ENCODE assay signal across 14 cellular contexts in the genomic region with DNA sequence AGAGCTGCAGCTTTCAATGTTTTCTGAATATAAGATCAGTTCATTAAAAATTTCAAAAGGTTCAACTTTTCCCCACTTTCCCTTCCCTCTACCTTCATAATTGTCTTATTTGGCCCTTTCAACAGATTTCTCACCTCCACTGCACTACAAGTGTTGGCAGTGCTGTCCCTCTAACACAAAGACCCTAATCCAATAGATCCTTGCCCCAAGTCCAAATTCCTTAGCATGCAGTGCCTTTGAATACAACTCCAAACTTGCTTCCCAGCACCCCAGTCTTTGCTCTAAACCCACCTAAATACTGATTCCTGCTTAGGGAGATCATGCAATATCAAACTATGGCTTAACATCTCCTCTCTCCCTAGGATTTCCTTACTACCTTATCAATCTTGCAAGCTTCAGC. TPM values are rescaled to one million over a fixed set of nuclear protein-coding genes. Genes with fewer than 3 reads are reported as not detected.
A peak's percentile ranks its signal among the peaks of the same experiment; 100 is the strongest.
DNase-seq lines count a peak whose midpoint lies in the region; ATAC-seq, FAIRE-seq and TF ChIP-seq lines count a peak whose summit lies in the region.
"Had no signal": no experiment of that assay in that cellular context is flagged by ENCODE, and none has a peak within 500 bp of the region (broad histone marks: within the 10 kb centered on the region; RNA-seq: fewer than 3 reads in every experiment).

No MANE protein-coding gene starts in this region.

- peak; percentile 63 for FAIRE-seq in A549 (lab: Jason Lieb, UNC)
- FAIRE-seq in H54 (lab: Jason Lieb, UNC), result peak; percentile 43

- POLR2A ChIA-PET in A549 (lab: Yijun Ruan, JAX), result no interaction called here

- in situ Hi-C loops in ACHN (cut with HindIII; ENCODE audit: low pct_ligation_motif_present, low pct_unique_long_range_greater_than_20kb, low sequenced_read_pairs), result no loop called here

- H3K27ac Mint-ChIP-seq in endodermal cell (peak overlapping the region; percentile 1), nephron progenitor cell (peak overlapping the region; percentile 23)
- H3K27ac Mint-ChIP-seq: CD4-positive, alpha-beta memory T cell had no signal

- H3K36me3 ChIP-seq in endodermal cell (ENCODE audit: control insufficient read depth, insufficient read depth, low read length) (peaks cover 23% of the 10 kb centered on the region), prostate gland (no peaks in the 10 kb centered on the region)
- H3K36me3 ChIP-seq: BE2C had no signal

- H3K27me3 ChIP-seq in endodermal cell (ENCODE audit: control insufficient read depth, insufficient read depth, low read length, poor library complexity, severe bottlenecking) (no peaks in the 10 kb centered on the region), prostate gland (replicated peaks; ENCODE audit: insufficient read depth) (no peaks in the 10 kb centered on the region)
- H3K27me3 ChIP-seq: BE2C had no signal

- H3K36me3 Mint-ChIP-seq in endodermal cell (ENCODE audit: low read depth), result peaks cover 43% of the 10 kb centered on the region
- H3K36me3 Mint-ChIP-seq in nephron progenitor cell (ENCODE audit: low read depth), result peaks cover 57% of the 10 kb centered on the region
- H3K36me3 Mint-ChIP-seq: CD4-positive, alpha-beta memory T cell had no signal

- H3K9me3 ChIP-seq in A549 (0 out of 3 replicates have a peak, but pooled peaks cover 9% of the 10 kb centered on the region), endodermal cell (ENCODE audit: control insufficient read depth, low read length) (peaks cover 22% of the 10 kb centered on the region), prostate gland (no peaks in the 10 kb centered on the region)
- H3K9me3 ChIP-seq: BE2C had no signal

- TF ChIP-seq EP300 in A549 (IDR thresholded peaks at IDR 0.05), result no peak

- H3K27me3 Mint-ChIP-seq in endodermal cell (ENCODE audit: insufficient read depth) (no peaks in the 10 kb centered on the region), nephron progenitor cell (ENCODE audit: low read depth, poor library complexity) (no peaks in the 10 kb centered on the region)

- no peak for ATAC-seq in A549

- no peak overlapping the region for H3K4me3 Mint-ChIP-seq in endodermal cell
- H3K4me3 Mint-ChIP-seq in nephron progenitor cell, result no peak overlapping the region
- H3K4me3 Mint-ChIP-seq: CD4-positive, alpha-beta memory T cell had no signal

- TF ChIP-seq CTCF in A549 (IDR thresholded peaks at IDR 0.05), result no peak
- TF ChIP-seq CTCF in endodermal cell (conservative IDR thresholded peaks at IDR 0.05), result no peak
- no peak for TF ChIP-seq CTCF in nephron progenitor cell (IDR thresholded peaks at IDR 0.05)
- TF ChIP-seq CTCF in prostate gland (IDR thresholded peaks at IDR 0.05), result no peak

- H3K4me3 ChIP-seq in A549, result no peak overlapping the region
- no peak overlapping the region for H3K4me3 ChIP-seq in endodermal cell (ENCODE audit: low read length)
- H3K4me3 ChIP-seq in prostate gland, result no peak overlapping the region

- H3K4me1 ChIP-seq in A549 (peaks cover 53% of the 10 kb centered on the region), endodermal cell (ENCODE audit: control insufficient read depth, insufficient read depth, low read length) (no peaks in the 10 kb centered on the region), prostate gland (replicated peaks) (no peaks in the 10 kb centered on the region)
- H3K4me1 ChIP-seq: BE2C had no signal

- H3K27ac ChIP-seq in A549 (peak overlapping the region in 1 of 2 experiments; percentile 19; a peak in 1 of 6 replicates), endodermal cell (ENCODE audit: low read depth, low read length) (no peak overlapping the region), prostate gland (no peak overlapping the region)
- H3K27ac ChIP-seq: C4-2B had no signal

- no peak for TF ChIP-seq RAD21 in A549 (conservative IDR thresholded peaks at IDR 0.05 in 1 of 2, IDR thresholded peaks at IDR 0.05 in 1 of 2)

- peaks cover 27% of the 10 kb centered on the region for H3K4me1 Mint-ChIP-seq in endodermal cell
- peaks cover 4% of the 10 kb centered on the region for H3K4me1 Mint-ChIP-seq in nephron progenitor cell
- H3K4me1 Mint-ChIP-seq: CD4-positive, alpha-beta memory T cell had no signal

- H3K9me3 Mint-ChIP-seq in endodermal cell, result peaks cover 35% of the 10 kb centered on the region
- peaks cover 45% of the 10 kb centered on the region for H3K9me3 Mint-ChIP-seq in nephron progenitor cell

- CTCF ChIA-PET in A549 (lab: Yijun Ruan, JAX), result interaction anchor here (0.7 to 1.8 kb wide), 2 partner anchors 86 to 147 kb away, joined by 3 to 5 read pairs; no protein-coding TSS in a partner anchor

- no peak overlapping the region for H3K4me2 ChIP-seq in A549

- DNase-seq in A549 (ENCODE audit: low read depth in 1 of 2, low spot score in 1 of 2) (no peak), H54 (ENCODE audit: insufficient read length, low spot score) (no peak), endodermal cell (no peak), nephron progenitor cell (no peak), ACHN (no peak), prostate gland (ENCODE audit: low spot score) (no peak), DMS79 (lab: John Stamatoyannopoulos, UW) (no peak)
- DNase-seq: BE2C; CD4-positive, alpha-beta memory T cell; COR-L47; GF-D8; H7; IMR-90 had no signal

- intact Hi-C loops in prostate gland (cut with DNase I), result loop anchor here (10.0 kb wide), 1 partner anchor 296 kb away; no protein-coding TSS in a partner anchor

- no peak for TF ChIP-seq POLR2A in A549 (IDR thresholded peaks at IDR 0.05; ENCODE audit: low read length)
- TF ChIP-seq POLR2A in H54 (IDR thresholded peaks at IDR 0.05; ENCODE audit: low read depth, low read length), result no peak
- TF ChIP-seq POLR2A in prostate gland (IDR thresholded peaks at IDR 0.05), result no peak

- H3K9ac ChIP-seq in endodermal cell (ENCODE audit: extremely low read depth, low read length, poor library complexity, severe bottlenecking), result no peak overlapping the region

TF ChIP-seq in A549, 52 proteins besides CTCF, POLR2A, EP300 and RAD21:
- TF ChIP-seq, protein P1, sequence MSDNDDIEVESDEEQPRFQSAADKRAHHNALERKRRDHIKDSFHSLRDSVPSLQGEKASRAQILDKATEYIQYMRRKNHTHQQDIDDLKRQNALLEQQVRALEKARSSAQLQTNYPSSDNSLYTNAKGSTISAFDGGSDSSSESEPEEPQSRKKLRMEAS (IDR thresholded peaks at IDR 0.05), result no peak
- TF ChIP-seq, protein P2, sequence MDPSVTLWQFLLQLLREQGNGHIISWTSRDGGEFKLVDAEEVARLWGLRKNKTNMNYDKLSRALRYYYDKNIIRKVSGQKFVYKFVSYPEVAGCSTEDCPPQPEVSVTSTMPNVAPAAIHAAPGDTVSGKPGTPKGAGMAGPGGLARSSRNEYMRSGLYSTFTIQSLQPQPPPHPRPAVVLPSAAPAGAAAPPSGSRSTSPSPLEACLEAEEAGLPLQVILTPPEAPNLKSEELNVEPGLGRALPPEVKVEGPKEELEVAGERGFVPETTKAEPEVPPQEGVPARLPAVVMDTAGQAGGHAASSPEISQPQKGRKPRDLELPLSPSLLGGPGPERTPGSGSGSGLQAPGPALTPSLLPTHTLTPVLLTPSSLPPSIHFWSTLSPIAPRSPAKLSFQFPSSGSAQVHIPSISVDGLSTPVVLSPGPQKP (IDR thresholded peaks at IDR 0.05; ENCODE audit: low read depth, low read length), result no peak
- TF ChIP-seq JUNB (IDR thresholded peaks at IDR 0.05), result no peak
- no peak for TF ChIP-seq FOSB (CRISPR knock-in tag; IDR thresholded peaks at IDR 0.05)
- no peak for TF ChIP-seq RCOR1 (IDR thresholded peaks at IDR 0.05; ENCODE audit: low read depth, low read length)
- no peak for TF ChIP-seq RARB (CRISPR knock-in tag; IDR thresholded peaks at IDR 0.05)
- TF ChIP-seq RFX5 (IDR thresholded peaks at IDR 0.05), result no peak
- TF ChIP-seq ZC3H11A (IDR thresholded peaks at IDR 0.05), result no peak
- TF ChIP-seq, protein P3, sequence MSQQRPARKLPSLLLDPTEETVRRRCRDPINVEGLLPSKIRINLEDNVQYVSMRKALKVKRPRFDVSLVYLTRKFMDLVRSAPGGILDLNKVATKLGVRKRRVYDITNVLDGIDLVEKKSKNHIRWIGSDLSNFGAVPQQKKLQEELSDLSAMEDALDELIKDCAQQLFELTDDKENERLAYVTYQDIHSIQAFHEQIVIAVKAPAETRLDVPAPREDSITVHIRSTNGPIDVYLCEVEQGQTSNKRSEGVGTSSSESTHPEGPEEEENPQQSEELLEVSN (IDR thresholded peaks at IDR 0.05; ENCODE audit: borderline replicate concordance, low read depth), result no peak
- no peak for TF ChIP-seq HEYL (CRISPR knock-in tag; IDR thresholded peaks at IDR 0.05)
- no peak for TF ChIP-seq POLR2AphosphoS2 (conservative IDR thresholded peaks at IDR 0.05; ENCODE audit: low read length)
- TF ChIP-seq SMC3 (IDR thresholded peaks at IDR 0.05), result no peak
- TF ChIP-seq HOXB13 (CRISPR knock-in tag; IDR thresholded peaks at IDR 0.05; ENCODE audit: low read depth), result no peak
- no peak for TF ChIP-seq ZSCAN20 (CRISPR knock-in tag; IDR thresholded peaks at IDR 0.05)

RNA-seq across cellular contexts. Expression of a gene that starts 43.9 kb away (rescaled TPM):
- polyA plus RNA-seq in A549 (2011; rRNA removed), result 158 and 179 TPM in 2 replicates
- polyA plus RNA-seq in A549 (2012; cell fraction: cytosol; rRNA removed), result 40.7 and 44.6 TPM in 2 replicates
- polyA plus RNA-seq in A549 (2012; cell fraction: nucleus; rRNA removed), result 35.6 and 48.6 TPM in 2 replicates
- 55.0 to 60.6 TPM (median 60.3 TPM) in 3 replicates for polyA plus RNA-seq in A549 (2017; fragmentation: RNase III; extraction: RNeasy Plus Mini Kit Qiagen cat#74134 plus additional on column Dnase treatment)
- polyA minus RNA-seq in A549 (2011; rRNA and poly(A)+ RNA removed), result 136 and 137 TPM in 2 replicates
- 100 to 1,000 TPM; 131 to 145 TPM for total RNA-seq in endodermal cell
- polyA plus RNA-seq in endodermal cell (2013, experiment 1 of 2), result 65.2 TPM
- 63.9 TPM for polyA plus RNA-seq in endodermal cell (2013, experiment 2 of 2)
- total RNA-seq in prostate gland, result 100 to 1,000 TPM in 1 of 2 donors, 10 to 100 TPM in 1; 88.4 to 216 TPM
- total RNA-seq: CD4-positive, alpha-beta memory T cell had no signal
- polyA plus RNA-seq: CD4-positive, alpha-beta memory T cell had no signal
